12 cellular contexts compared by ENCODE assay signal in the genomic region with DNA sequence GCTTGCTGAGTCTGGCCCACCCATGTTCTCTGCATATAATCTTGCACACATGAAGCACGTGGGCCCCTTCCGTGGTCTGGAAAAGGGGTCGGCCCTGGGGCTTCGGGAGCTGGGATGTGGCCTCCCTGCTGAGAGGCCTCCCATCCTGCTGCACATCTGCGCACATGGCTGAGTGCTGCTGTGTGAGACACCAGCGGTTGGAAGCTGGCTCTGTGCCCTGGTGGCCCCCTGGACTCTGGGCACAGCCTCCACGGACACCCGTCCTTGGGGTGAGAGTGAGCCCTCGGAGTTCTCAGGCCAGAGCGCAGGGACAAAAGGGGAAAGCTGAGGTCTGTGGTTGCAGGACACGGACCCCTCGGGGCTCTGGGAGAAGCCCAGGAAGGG.
DNase-seq lines count a peak whose midpoint lies in the region; ATAC-seq and TF ChIP-seq lines count a peak whose summit lies in the region.
"Had no signal": no experiment of that assay in that cellular context is flagged by ENCODE, and none has a peak within 500 bp of the region (broad histone marks: within the 10 kb centered on the region; RNA-seq: fewer than 3 reads in every experiment).

No MANE protein-coding gene starts in this region.

- peak; percentile 22 for DNase-seq in ELR (ENCODE audit: low read depth)
- peak; percentile 57 to 64 for DNase-seq in SJCRH30
- DNase-seq in fibroblast of lung (ENCODE audit: low read depth in 2 of 2) = peak; percentile 27 to 32
- no peak for DNase-seq in NCI-H510A (lab: John Stamatoyannopoulos, UW)
- no peak for DNase-seq in NCI-H2196 (lab: John Stamatoyannopoulos, UW; ENCODE audit: unreplicated experiment)
- no peak for DNase-seq in activated CD4-positive, alpha-beta T cell treated with anti-CD3 and anti-CD28 coated beads for 48 hours
- DNase-seq: heart left ventricle; NCI-H1930; stimulated activated naive CD4-positive, alpha-beta T cell had no signal

- no peaks in the 10 kb centered on the region for H3K79me2 ChIP-seq in fibroblast of lung (ENCODE audit: control insufficient read depth, insufficient read depth, low read length)

- no peaks in the 10 kb centered on the region for H3K36me3 ChIP-seq in SJCRH30
- H3K36me3 ChIP-seq in fibroblast of lung (ENCODE audit: control insufficient read depth, insufficient read depth, low read length) = no peaks in the 10 kb centered on the region
- peaks cover 30% of the 10 kb centered on the region for H3K36me3 ChIP-seq in neutrophil
- H3K36me3 ChIP-seq: cardiac muscle cell had no signal

- no peak for TF ChIP-seq CTCF in fibroblast of lung (conservative IDR thresholded peaks at IDR 0.05 in 1 of 2, IDR thresholded peaks at IDR 0.05 in 1 of 2; ENCODE audit: low read depth in 1 of 2, low read length in 2 of 2)
- TF ChIP-seq CTCF in neutrophil (IDR thresholded peaks at IDR 0.05) = no peak

- no peak overlapping the region for H3K4me2 ChIP-seq in fibroblast of lung (ENCODE audit: extremely low read depth, insufficient read depth, low read length)

- H3K9ac ChIP-seq in fibroblast of lung (ENCODE audit: insufficient read depth, low read length) = no peak overlapping the region

- H3K4me3 ChIP-seq in SJCRH30 = no peak overlapping the region
- no peak overlapping the region for H3K4me3 ChIP-seq in fibroblast of lung (replicated peaks in 1 of 4; ENCODE audit: control extremely low read depth in 1 of 4, insufficient read depth in 1 of 4, low read depth in 3 of 4, low read length in 4 of 4)
- no peak overlapping the region for H3K4me3 ChIP-seq in neutrophil (ENCODE audit: low read depth in 1 of 2, low read length in 1 of 2)
- H3K4me3 ChIP-seq: cardiac muscle cell, heart left ventricle had no signal

- no peak overlapping the region for H2AFZ ChIP-seq in fibroblast of lung (ENCODE audit: low read length)

- H3K27me3 ChIP-seq in SJCRH30 = no peaks in the 10 kb centered on the region
- H3K27me3 ChIP-seq in fibroblast of lung (ENCODE audit: control insufficient read depth, insufficient read depth, low read length) = peaks cover 3% of the 10 kb centered on the region
- peaks cover 31% of the 10 kb centered on the region for H3K27me3 ChIP-seq in neutrophil
- H3K27me3 ChIP-seq: cardiac muscle cell, heart left ventricle had no signal

- H3K9me3 ChIP-seq in SJCRH30 (replicated peaks) (no peaks in the 10 kb centered on the region), fibroblast of lung (ENCODE audit: control insufficient read depth, insufficient read depth, low read depth, low read length) (no peaks in the 10 kb centered on the region), neutrophil (peaks cover 3% of the 10 kb centered on the region)
- H3K9me3 ChIP-seq: heart left ventricle had no signal

- H4K20me1 ChIP-seq in fibroblast of lung (ENCODE audit: control insufficient read depth, extremely low read depth, insufficient read depth, low read length) = no peaks in the 10 kb centered on the region

- no peak overlapping the region for H3K27ac ChIP-seq in SJCRH30
- no peak overlapping the region for H3K27ac ChIP-seq in fibroblast of lung (ENCODE audit: insufficient read depth, low read length)
- H3K27ac ChIP-seq in neutrophil = peak overlapping the region; percentile 88
- H3K27ac ChIP-seq: cardiac muscle cell, heart left ventricle had no signal

- no peak for ATAC-seq in GM18870 (IDR thresholded peaks at IDR 0.05; ENCODE audit: unreplicated experiment)

- H3K4me1 ChIP-seq in SJCRH30 (peaks cover 29% of the 10 kb centered on the region), fibroblast of lung (ENCODE audit: control insufficient read depth, extremely low read depth, insufficient read depth, low read length) (peaks cover 16% of the 10 kb centered on the region), neutrophil (ENCODE audit: control insufficient read depth in 1 of 2, insufficient read depth in 1 of 2, low read depth in 1 of 2, low read length in 1 of 2) (peaks cover 26 to 41% of the 10 kb centered on the region in 2 experiments)

Comparison
In these comparisons a context has a peak if more than half of its experiments do, and no peak if none do; other contexts are left out.
1. DNase-seq: peak in ELR (single experiment), SJCRH30 (2 of 2) and fibroblast of lung (2 of 2); none in NCI-H510A (single experiment), NCI-H2196 (single experiment) and activated CD4-positive, alpha-beta T cell treated with anti-CD3 and anti-CD28 coated beads for 48 hours (single experiment).